20 cellular contexts compared by ENCODE assay signal in the genomic region with DNA sequence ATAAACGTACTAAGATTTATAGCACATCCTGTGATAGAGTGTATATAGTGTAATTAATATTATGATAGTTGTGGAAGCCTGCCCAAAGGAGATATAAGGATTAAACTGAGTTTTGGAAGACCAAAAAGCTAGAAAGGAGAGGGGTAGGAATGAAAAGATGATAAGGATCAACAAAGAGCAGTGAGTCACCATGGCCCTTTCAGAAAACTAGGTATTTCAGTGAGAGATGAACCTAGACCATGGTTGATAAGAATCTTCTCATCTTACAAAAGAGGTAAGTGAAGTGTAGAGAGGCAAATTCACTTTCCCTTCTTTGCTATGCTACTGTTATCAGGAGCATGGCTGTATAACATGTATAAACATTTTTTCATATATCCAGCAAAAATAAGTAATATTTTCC. TPM values are rescaled to one million over a fixed set of nuclear protein-coding genes. Genes with fewer than 3 reads are reported as not detected.
DNase-seq lines count a peak whose midpoint lies in the region; ATAC-seq and TF ChIP-seq lines count a peak whose summit lies in the region.
"Had no signal": no experiment of that assay in that cellular context is flagged by ENCODE, and none has a peak within 500 bp of the region (broad histone marks: within the 10 kb centered on the region; RNA-seq: fewer than 3 reads in every experiment).

No MANE protein-coding gene starts in this region.

- H3K4me1 ChIP-seq in SK-N-SH (ENCODE audit: control insufficient read depth in 1 of 2, insufficient read depth in 2 of 2, low read depth in 1 of 2, low read length in 1 of 2) (peaks cover 10 to 16% of the 10 kb centered on the region in 2 experiments; a peak in 3 of 4 replicates), HEK293 (ENCODE audit: control insufficient read depth, insufficient read depth, low read length) (peaks cover 3% of the 10 kb centered on the region; the same call in 1 of the 2 replicates), mesendoderm (ENCODE audit: control insufficient read depth, low read depth, low read length) (no peaks in the 10 kb centered on the region)

- TF ChIP-seq RAD21 in SK-N-SH (IDR thresholded peaks at IDR 0.05; ENCODE audit: low read length) = no peak

- no peak for TF ChIP-seq CTCF in SK-N-SH (IDR thresholded peaks at IDR 0.05)
- no peak for TF ChIP-seq CTCF in HEK293 (tag by site-specific recombination; IDR thresholded peaks at IDR 0.05)

- H4K20me1 ChIP-seq in SK-N-SH (ENCODE audit: insufficient read depth) = 0 out of 2 replicates have a peak, but pooled peaks cover 4% of the 10 kb centered on the region

- no peak overlapping the region for H4K5ac ChIP-seq in mesendoderm (ENCODE audit: low read length)

- no peak overlapping the region for H2BK120ac ChIP-seq in mesendoderm (ENCODE audit: low read depth, low read length)

- no peak overlapping the region for H3K4me3 Mint-ChIP-seq in T-helper 17 cell
- H3K4me3 Mint-ChIP-seq: CD8-positive, alpha-beta T cell had no signal

- H3K79me1 ChIP-seq in mesendoderm (ENCODE audit: low read length) = peaks cover 2% of the 10 kb centered on the region

- no peak overlapping the region for H3K4ac ChIP-seq in mesendoderm (ENCODE audit: low read depth, low read length)

- no peak overlapping the region for H3K4me3 ChIP-seq in SK-N-SH (ENCODE audit: low read depth in 2 of 2, low read length in 1 of 2)
- no peak overlapping the region for H3K4me3 ChIP-seq in HEK293 (ENCODE audit: low read depth, low read length)
- no peak overlapping the region for H3K4me3 ChIP-seq in mesendoderm (ENCODE audit: low read length)
- H3K4me3 ChIP-seq: MG63 had no signal

- WGBS in SK-N-SH (ENCODE audit: low lambda C conversion rate) = 46% methylated on average over 1 of the region's 1 CpG
- WGBS in mesendoderm (ENCODE audit: extremely low coverage, insufficient coverage, low lambda C conversion rate) = no CpG with 5 or more reads among the region's 1 CpG

- CTCF ChIA-PET in SK-N-SH (lab: Yijun Ruan, JAX) (interaction anchor here (2.0 kb wide), 1 partner anchor 10 kb away, joined by 6 read pairs; no protein-coding TSS in a partner anchor), HEK293 (lab: Yijun Ruan, JAX) (interaction anchor here (0.8 to 3.8 kb wide), 4 partner anchors 9 to 206 kb away, joined by 3 to 28 read pairs (median 5); a partner anchor contains a TSS)

- no peak for DNase-seq in SK-N-SH
- no peak for DNase-seq in T-helper 17 cell
- peak; percentile 70 for DNase-seq in mesendoderm
- DNase-seq in Ammon's horn (ENCODE audit: low spot score) = no peak
- DNase-seq in activated naive CD4-positive, alpha-beta T cell treated with anti-CD3 and anti-CD28 coated beads, Interleukin-2, amount 50 U/mL, for 72 hours (ENCODE audit: low spot score in 2 of 2) = no peak
- DNase-seq: C1 segment of cervical spinal cord; CD8-positive, alpha-beta T cell; H7; MG63; NCI-H1417; NCI-H1694 treated with DMSO at 0.1 percent for 48 hours; NCI-H2081 treated with DMSO at 0.1 percent for 48 hours; NCI-H446 treated with DMSO at 0.1 percent for 48 hours; NCI-H526 treated with DMSO at 0.1 percent for 48 hours; OCI-M1; Right ventricle myocardium superior had no signal

- ATAC-seq in SK-N-SH treated with all-trans-retinoic acid at 6 μM for 48 hours (no peak), T-helper 17 cell (no peak), HG03039 (IDR thresholded peaks at IDR 0.05; ENCODE audit: unreplicated experiment) (no peak)
- no peak for ATAC-seq in activated naive CD4-positive, alpha-beta T cell treated with anti-CD3 and anti-CD28 coated beads, Interleukin-2, amount 50 U/mL, for 72 hours
- ATAC-seq: CD8-positive, alpha-beta T cell had no signal

- H4K8ac ChIP-seq in mesendoderm (ENCODE audit: low read depth, low read length) = no peak overlapping the region

- peak overlapping the region; percentile 45 for H3K27ac Mint-ChIP-seq in T-helper 17 cell
- H3K27ac Mint-ChIP-seq in activated naive CD4-positive, alpha-beta T cell treated with anti-CD3 and anti-CD28 coated beads, Interleukin-2, amount 50 U/mL, for 72 hours = peak overlapping the region in 1 of 2 donors; percentile 3
- H3K27ac Mint-ChIP-seq: CD8-positive, alpha-beta T cell had no signal

- peaks cover 26% of the 10 kb centered on the region for H3F3A ChIP-seq in SK-N-SH (replicated peaks; ENCODE audit: insufficient read depth)

- no peak overlapping the region for H3K27ac ChIP-seq in SK-N-SH (ENCODE audit: low read depth in 2 of 2, low read length in 1 of 2)
- H3K27ac ChIP-seq in HEK293 (ENCODE audit: extremely low read depth, low read depth, low read length) = no peak overlapping the region
- H3K27ac ChIP-seq in mesendoderm (ENCODE audit: low read depth, low read length) = no peak overlapping the region
- H3K27ac ChIP-seq: 22Rv1 had no signal

- H3K79me2 ChIP-seq in SK-N-SH (ENCODE audit: insufficient read depth) = peaks cover 31% of the 10 kb centered on the region
- peaks cover 13% of the 10 kb centered on the region for H3K79me2 ChIP-seq in mesendoderm (ENCODE audit: control insufficient read depth, insufficient read depth, low read length)

- H2AFZ ChIP-seq in SK-N-SH (ENCODE audit: low read depth) = no peak overlapping the region

- H3K9me3 Mint-ChIP-seq in activated naive CD4-positive, alpha-beta T cell treated with anti-CD3 and anti-CD28 coated beads, Interleukin-2, amount 50 U/mL, for 72 hours = no peaks in the 10 kb centered on the region
- H3K9me3 Mint-ChIP-seq: CD8-positive, alpha-beta T cell had no signal

- no peak overlapping the region for H3K56ac ChIP-seq in mesendoderm (ENCODE audit: low read length)

- H3K9me3 ChIP-seq in SK-N-SH (no peaks in the 10 kb centered on the region), HEK293 (ENCODE audit: control insufficient read depth, insufficient read depth, low read depth, low read length) (no peaks in the 10 kb centered on the region), T-helper 17 cell (ENCODE audit: control insufficient read depth, low read length, poor library complexity, severe bottlenecking) (no peaks in the 10 kb centered on the region)
- H3K9me3 ChIP-seq: MG63 had no signal

- no peak overlapping the region for H3K23ac ChIP-seq in mesendoderm (ENCODE audit: low read length)

- H2AK5ac ChIP-seq in mesendoderm (ENCODE audit: low read length) = no peak overlapping the region

- peaks cover 14% of the 10 kb centered on the region for H3K4me1 Mint-ChIP-seq in T-helper 17 cell

- no peaks in the 10 kb centered on the region for H3K27me3 ChIP-seq in SK-N-SH (ENCODE audit: insufficient read depth)
- H3K27me3 ChIP-seq in mesendoderm (ENCODE audit: insufficient read depth, low read length, poor library complexity) = no peaks in the 10 kb centered on the region
- H3K27me3 ChIP-seq: MG63 had no signal

- H2BK5ac ChIP-seq in mesendoderm (ENCODE audit: low read length) = no peak overlapping the region

- H3K36me3 ChIP-seq in SK-N-SH (replicated peaks in 1 of 2; ENCODE audit: control insufficient read depth in 1 of 2, insufficient read depth in 2 of 2, low read length in 1 of 2) (peaks cover 48 to 58% of the 10 kb centered on the region in 2 experiments), HEK293 (ENCODE audit: control insufficient read depth in 2 of 2, insufficient read depth in 1 of 2, low read length in 2 of 2) (peaks cover 36 to 39% of the 10 kb centered on the region in 2 experiments), mesendoderm (ENCODE audit: control insufficient read depth, insufficient read depth, low read length) (no peaks in the 10 kb centered on the region)

- no peaks in the 10 kb centered on the region for H3K27me3 Mint-ChIP-seq in T-helper 17 cell

- TF ChIP-seq EP300 in SK-N-SH (IDR thresholded peaks at IDR 0.05; ENCODE audit: borderline replicate concordance in 1 of 2, low read depth in 1 of 2, low read length in 1 of 2) = no peak

- no peaks in the 10 kb centered on the region for H3K36me3 Mint-ChIP-seq in T-helper 17 cell (ENCODE audit: low read depth)
- peaks cover 10 to 17% of the 10 kb centered on the region in 2 donors for H3K36me3 Mint-ChIP-seq in activated naive CD4-positive, alpha-beta T cell treated with anti-CD3 and anti-CD28 coated beads, Interleukin-2, amount 50 U/mL, for 72 hours

- H3K9me2 ChIP-seq in SK-N-SH = no peaks in the 10 kb centered on the region

- no peak overlapping the region for H3K18ac ChIP-seq in mesendoderm (ENCODE audit: low read length)

- H3K4me2 ChIP-seq in SK-N-SH (no peak overlapping the region), mesendoderm (ENCODE audit: low read length) (no peak overlapping the region)

- H2BK15ac ChIP-seq in mesendoderm (replicated peaks; ENCODE audit: low read depth) = no peak overlapping the region

- H3K9ac ChIP-seq in SK-N-SH (no peak overlapping the region), mesendoderm (ENCODE audit: low read length) (no peak overlapping the region)

- POLR2A ChIA-PET in SK-N-SH (lab: Yijun Ruan, JAX) (no interaction called here), HEK293 (lab: Yijun Ruan, JAX) (no interaction called here)

TF ChIP-seq in SK-N-SH, 30 proteins besides CTCF, POLR2A, EP300 and RAD21 (continues in another document):
- TF ChIP-seq POLR2AphosphoS5 (IDR thresholded peaks at IDR 0.05; ENCODE audit: low read depth, low read length) (no peak), MXI1 (IDR thresholded peaks at IDR 0.05; ENCODE audit: low read depth, low read length) (no peak)
- TF ChIP-seq, protein P1, sequence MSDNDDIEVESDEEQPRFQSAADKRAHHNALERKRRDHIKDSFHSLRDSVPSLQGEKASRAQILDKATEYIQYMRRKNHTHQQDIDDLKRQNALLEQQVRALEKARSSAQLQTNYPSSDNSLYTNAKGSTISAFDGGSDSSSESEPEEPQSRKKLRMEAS (IDR thresholded peaks at IDR 0.05; ENCODE audit: low read depth) = no peak

TF ChIP-seq in HEK293, 187 proteins besides CTCF, POLR2A, EP300 and RAD21 (continues in another document):
- TF ChIP-seq GLIS1 (tag by site-specific recombination; IDR thresholded peaks at IDR 0.05) = no peak
- 0 out of 2 replicates have a peak, but pooled peaks have one; percentile 53 for TF ChIP-seq KLF8 (tag by site-specific recombination; IDR thresholded peaks at IDR 0.05)
- peak; percentile 48; the same call in 1 of the 2 replicates for TF ChIP-seq TRIM28 (IDR thresholded peaks at IDR 0.05; ENCODE audit: borderline replicate concordance, low read length)
- no peak for TF ChIP-seq ZNF585B (tag by site-specific recombination; IDR thresholded peaks at IDR 0.05)
- peak; percentile 41; the same call in 1 of the 2 replicates for TF ChIP-seq ZXDB (tag by site-specific recombination; IDR thresholded peaks at IDR 0.05)
- no peak for TF ChIP-seq ZNF837 (tag by site-specific recombination; IDR thresholded peaks at IDR 0.05)
- TF ChIP-seq ZBTB48 (tag by site-specific recombination; IDR thresholded peaks at IDR 0.05) = no peak
- TF ChIP-seq ZNF133 (tag by site-specific recombination; IDR thresholded peaks at IDR 0.05) = no peak

RNA-seq across cellular contexts. Expression of gene PABIR2, which starts 4.9 kb away (rescaled TPM):
- polyA plus RNA-seq in SK-N-SH (2012; rRNA removed) = 43.6 and 54.5 TPM in 2 replicates
- 47.4 and 52.7 TPM in 2 replicates for polyA plus RNA-seq in SK-N-SH (2012; cell fraction: cytosol; rRNA removed)
- polyA plus RNA-seq in SK-N-SH (2012; cell fraction: nucleus; rRNA removed) = 60.7 and 148 TPM in 2 replicates
- total RNA-seq in T-helper 17 cell = 10 to 100 TPM; 36.3 to 41.6 TPM
- 19.2 TPM for polyA plus RNA-seq in mesendoderm (2013, experiment 1 of 2)
- polyA plus RNA-seq in mesendoderm (2013, experiment 2 of 2) = 19.9 TPM
- 10 to 100 TPM; 55.7 to 57.3 TPM for total RNA-seq in activated naive CD4-positive, alpha-beta T cell treated with anti-CD3 and anti-CD28 coated beads, Interleukin-2, amount 50 U/mL, for 72 hours
